ENCODE assay signal across 12 cellular contexts in genomic region chr21:36129219-36129618, GRCh38. TPM values are rescaled to one million over a fixed set of nuclear protein-coding genes. Genes with fewer than 3 reads are reported as not detected.
DNase-seq lines count a peak whose midpoint lies in the region; ATAC-seq and TF ChIP-seq lines count a peak whose summit lies in the region.
"Had no signal": no experiment of that assay in that cellular context is flagged by ENCODE, and none has a peak within 500 bp of the region (broad histone marks: within the 10 kb centered on the region; RNA-seq: fewer than 3 reads in every experiment).

No MANE protein-coding gene starts in this region.

- POLR2A ChIA-PET in PC-9 (lab: Charles Lee; ENCODE audit: unreplicated experiment) = no interaction called here

- H2AFZ ChIP-seq in PC-9 = no peak overlapping the region

- peaks cover 43% of the 10 kb centered on the region for H3K4me1 Mint-ChIP-seq in activated naive CD4-positive, alpha-beta T cell treated with anti-CD3 and anti-CD28 coated beads, Interleukin-2, amount 10 ng/mL, durations not matched to agents 7 days and 5 days
- peaks cover 7% of the 10 kb centered on the region for H3K4me1 Mint-ChIP-seq in endothelial cell (ENCODE audit: unreplicated experiment)
- peaks cover 33% of the 10 kb centered on the region for H3K4me1 Mint-ChIP-seq in stimulated activated naive CD8-positive, alpha-beta T cell treated with anti-CD3 and anti-CD28 coated beads, Interleukin-15, amount 100 ng/mL, for 72 hours

- peaks cover 21% of the 10 kb centered on the region for H3K4me1 ChIP-seq in PC-9 (replicated peaks; ENCODE audit: insufficient read depth)

- no peaks in the 10 kb centered on the region for H3K27me3 ChIP-seq in PC-9 (ENCODE audit: insufficient read depth, low read depth)

- no peak for DNase-seq in activated naive CD4-positive, alpha-beta T cell treated with anti-CD3 and anti-CD28 coated beads, Interleukin-2, amount 10 ng/mL, durations not matched to agents 7 days and 5 days
- DNase-seq in activated naive CD4-positive, alpha-beta T cell treated with anti-CD3 and anti-CD28 coated beads, Interleukin-2, amount 50 U/mL, for 72 hours (ENCODE audit: low spot score in 2 of 2) = no peak
- DNase-seq in PC-9 (no peak), endothelial cell (ENCODE audit: low spot score) (no peak), NCI-H2081 treated with DMSO at 0.1 percent for 48 hours (lab: John Stamatoyannopoulos, UW) (no peak), AG20443 (ENCODE audit: low spot score) (no peak)
- no peak for DNase-seq in stimulated activated naive CD8-positive, alpha-beta T cell treated with anti-CD3 and anti-CD28 coated beads, Interleukin-15, amount 100 ng/mL, for 72 hours
- DNase-seq: NCI-H187 treated with DMSO at 0.1 percent for 48 hours, spleen, T-helper 9 cell had no signal

- no peak overlapping the region for H3K27ac Mint-ChIP-seq in activated naive CD4-positive, alpha-beta T cell treated with anti-CD3 and anti-CD28 coated beads, Interleukin-2, amount 10 ng/mL, durations not matched to agents 7 days and 5 days
- no peak overlapping the region for H3K27ac Mint-ChIP-seq in activated naive CD4-positive, alpha-beta T cell treated with anti-CD3 and anti-CD28 coated beads, Interleukin-2, amount 50 U/mL, for 72 hours
- H3K27ac Mint-ChIP-seq in endothelial cell (ENCODE audit: unreplicated experiment) = peak overlapping the region; percentile 8
- peak overlapping the region in 1 of 2 donors; percentile 1 for H3K27ac Mint-ChIP-seq in stimulated activated naive CD8-positive, alpha-beta T cell treated with anti-CD3 and anti-CD28 coated beads, Interleukin-15, amount 100 ng/mL, for 72 hours

- H3K36me3 ChIP-seq in PC-9 (ENCODE audit: low read depth) = no peaks in the 10 kb centered on the region
- H3K36me3 ChIP-seq: spleen had no signal

- no peaks in the 10 kb centered on the region for H4K20me1 ChIP-seq in PC-9 (ENCODE audit: insufficient read depth)

- H3K27ac ChIP-seq in PC-9 = no peak overlapping the region

- intact Hi-C loops in PC-9 (cut with micrococcal nuclease; ENCODE audit: unreplicated experiment) = no loop called here

- peaks cover 21% of the 10 kb centered on the region for H3F3A ChIP-seq in PC-9 (ENCODE audit: insufficient read depth, low read depth)

- CTCF ChIA-PET in activated naive CD4-positive, alpha-beta T cell treated with anti-CD3 and anti-CD28 coated beads, Interleukin-2, amount 10 ng/mL, durations not matched to agents 7 days and 5 days (lab: Charles Lee) = no interaction called here
- CTCF ChIA-PET in PC-9 (lab: Charles Lee) = no interaction called here

- ATAC-seq in activated naive CD4-positive, alpha-beta T cell treated with anti-CD3 and anti-CD28 coated beads, Interleukin-2, amount 50 U/mL, for 72 hours = no peak
- ATAC-seq in stimulated activated naive CD8-positive, alpha-beta T cell treated with anti-CD3 and anti-CD28 coated beads, Interleukin-15, amount 100 ng/mL, for 72 hours = no peak
- no peak for ATAC-seq in GM19452 (IDR thresholded peaks at IDR 0.05; ENCODE audit: unreplicated experiment)

- H3K79me2 ChIP-seq in PC-9 (ENCODE audit: low read depth) = no peaks in the 10 kb centered on the region

- peak overlapping the region; percentile 54 for H3K4me3 Mint-ChIP-seq in activated naive CD4-positive, alpha-beta T cell treated with anti-CD3 and anti-CD28 coated beads, Interleukin-2, amount 10 ng/mL, durations not matched to agents 7 days and 5 days
- H3K4me3 Mint-ChIP-seq in endothelial cell (ENCODE audit: unreplicated experiment) = peak overlapping the region; percentile 57
- peak overlapping the region; percentile 32 to 50 for H3K4me3 Mint-ChIP-seq in stimulated activated naive CD8-positive, alpha-beta T cell treated with anti-CD3 and anti-CD28 coated beads, Interleukin-15, amount 100 ng/mL, for 72 hours

- no peaks in the 10 kb centered on the region for H3K9me3 Mint-ChIP-seq in activated naive CD4-positive, alpha-beta T cell treated with anti-CD3 and anti-CD28 coated beads, Interleukin-2, amount 10 ng/mL, durations not matched to agents 7 days and 5 days
- H3K9me3 Mint-ChIP-seq in activated naive CD4-positive, alpha-beta T cell treated with anti-CD3 and anti-CD28 coated beads, Interleukin-2, amount 50 U/mL, for 72 hours = no peaks in the 10 kb centered on the region
- H3K9me3 Mint-ChIP-seq in endothelial cell (ENCODE audit: unreplicated experiment) = no peaks in the 10 kb centered on the region
- no peaks in the 10 kb centered on the region for H3K9me3 Mint-ChIP-seq in stimulated activated naive CD8-positive, alpha-beta T cell treated with anti-CD3 and anti-CD28 coated beads, Interleukin-15, amount 100 ng/mL, for 72 hours

- no peak overlapping the region for H3K4me2 ChIP-seq in PC-9

- BruUV-seq in PC-9 (replicated peaks; lab: Mats Ljungman, UMichigan) = TSS peak; percentile 5

- H3K9me2 ChIP-seq in PC-9 (ENCODE audit: insufficient read depth) = no peaks in the 10 kb centered on the region

- TF ChIP-seq CTCF in PC-9 (conservative IDR thresholded peaks at IDR 0.05) (no peak), endothelial cell (IDR thresholded peaks at IDR 0.05; ENCODE audit: unreplicated experiment) (no peak)

- H3K27me3 Mint-ChIP-seq in activated naive CD4-positive, alpha-beta T cell treated with anti-CD3 and anti-CD28 coated beads, Interleukin-2, amount 10 ng/mL, durations not matched to agents 7 days and 5 days = peaks cover 30% of the 10 kb centered on the region
- peaks cover 5% of the 10 kb centered on the region for H3K27me3 Mint-ChIP-seq in endothelial cell (ENCODE audit: unreplicated experiment)
- H3K27me3 Mint-ChIP-seq in stimulated activated naive CD8-positive, alpha-beta T cell treated with anti-CD3 and anti-CD28 coated beads, Interleukin-15, amount 100 ng/mL, for 72 hours = no peaks in the 10 kb centered on the region

- no peak overlapping the region for H3K4me3 ChIP-seq in PC-9

- H3K9me3 ChIP-seq in PC-9 (ENCODE audit: insufficient read depth, low read depth) = no peaks in the 10 kb centered on the region
- H3K9me3 ChIP-seq: spleen had no signal

- H3K36me3 Mint-ChIP-seq in activated naive CD4-positive, alpha-beta T cell treated with anti-CD3 and anti-CD28 coated beads, Interleukin-2, amount 10 ng/mL, durations not matched to agents 7 days and 5 days = peaks cover 11% of the 10 kb centered on the region
- H3K36me3 Mint-ChIP-seq in activated naive CD4-positive, alpha-beta T cell treated with anti-CD3 and anti-CD28 coated beads, Interleukin-2, amount 50 U/mL, for 72 hours = no peaks in the 10 kb centered on the region
- H3K36me3 Mint-ChIP-seq in endothelial cell (ENCODE audit: low read depth, unreplicated experiment) = no peaks in the 10 kb centered on the region

RNA-seq across cellular contexts. Expression of gene CBR3, which starts 5.7 kb away (rescaled TPM):
- total RNA-seq in activated naive CD4-positive, alpha-beta T cell treated with anti-CD3 and anti-CD28 coated beads, Interleukin-2, amount 50 U/mL, for 72 hours = 10 to 100 TPM in 1 of 2 donors, 1 to 10 TPM in 1; 9.6 to 23.2 TPM
- total RNA-seq in PC-9 (2021) (20.1 and 23.6 TPM in 2 replicates), endothelial cell (ENCODE audit: unreplicated experiment) (0.38 TPM)
- total RNA-seq: OCI-LY7 had no signal

RNA-seq across cellular contexts. Expression of gene DOP1B, which starts 27.4 kb away (rescaled TPM):
- total RNA-seq in activated naive CD4-positive, alpha-beta T cell treated with anti-CD3 and anti-CD28 coated beads, Interleukin-2, amount 50 U/mL, for 72 hours = 10 to 100 TPM; 12.1 to 12.9 TPM
- 14.7 and 15.1 TPM in 2 replicates for total RNA-seq in PC-9 (2021)
- total RNA-seq in endothelial cell (ENCODE audit: unreplicated experiment) = 8.7 TPM

RNA-seq across cellular contexts. Expression of gene CBR1, which starts 59.4 kb away (rescaled TPM):
- total RNA-seq in activated naive CD4-positive, alpha-beta T cell treated with anti-CD3 and anti-CD28 coated beads, Interleukin-2, amount 50 U/mL, for 72 hours = 10 to 100 TPM; 33.6 to 55.6 TPM
- 80.2 and 89.7 TPM in 2 replicates for total RNA-seq in PC-9 (2021)
- total RNA-seq in endothelial cell (ENCODE audit: unreplicated experiment) = 7.6 TPM
